ENCODE assay signal across 8 cellular contexts in genomic region chr19:50604264-50605073, GRCh38. TPM values are rescaled to one million over a fixed set of nuclear protein-coding genes. Genes with fewer than 3 reads are reported as not detected.
DNase-seq lines count a peak whose midpoint lies in the region; ATAC-seq and TF ChIP-seq lines count a peak whose summit lies in the region.
"Not testable (repeated sequence)": the region's sequence is repeated elsewhere in the genome, so short reads cannot be mapped to it uniquely, and the experiment has no call there.
"Had no signal": no experiment of that assay in that cellular context is flagged by ENCODE, and none has a peak within 500 bp of the region (broad histone marks: within the 10 kb centered on the region; RNA-seq: fewer than 3 reads in every experiment).

No MANE protein-coding gene starts in this region.

- not testable (repeated sequence) for H3K27ac Mint-ChIP-seq in activated CD4-positive, alpha-beta T cell treated with anti-CD3 and anti-CD28 coated beads for 36 hours; activated T-cell treated with anti-CD3 and anti-CD28 coated beads, Interleukin-2, amount 50 U/mL, for 72 hours

- not testable (repeated sequence) for H3K4me2 ChIP-seq in DND-41 (ENCODE audit: insufficient read depth, low read length)

- not testable (repeated sequence) for H4K20me1 ChIP-seq in DND-41 (ENCODE audit: insufficient read depth, low read length)

- not testable (repeated sequence) for H3K36me3 Mint-ChIP-seq in activated CD4-positive, alpha-beta T cell treated with anti-CD3 and anti-CD28 coated beads for 36 hours (ENCODE audit: low read depth); activated T-cell treated with anti-CD3 and anti-CD28 coated beads, Interleukin-2, amount 50 U/mL, for 72 hours (ENCODE audit: insufficient read depth in 2 of 2)

- H3K9me3 ChIP-seq in DND-41 (ENCODE audit: insufficient read depth, low read length, severe bottlenecking); MG63: not testable (repeated sequence)

- intact Hi-C loops in activated CD4-positive, alpha-beta T cell treated with anti-CD3 and anti-CD28 coated beads for 36 hours (cut with DNase I, micrococcal nuclease), result loop anchor here (1.0 to 5.0 kb wide), 3 partner anchors 67 to 179 kb away; no protein-coding TSS in a partner anchor
- intact Hi-C loops in left cardiac atrium (cut with DNase I), result not testable (repeated sequence)

- H3K4me1 Mint-ChIP-seq in activated CD4-positive, alpha-beta T cell treated with anti-CD3 and anti-CD28 coated beads for 36 hours, result peaks cover 13% of the 10 kb centered on the region
- H3K4me1 Mint-ChIP-seq in activated T-cell treated with anti-CD3 and anti-CD28 coated beads, Interleukin-2, amount 50 U/mL, for 72 hours (ENCODE audit: low read depth), result peaks cover 16% of the 10 kb centered on the region

- H3K4me3 Mint-ChIP-seq in activated CD4-positive, alpha-beta T cell treated with anti-CD3 and anti-CD28 coated beads for 36 hours; activated T-cell treated with anti-CD3 and anti-CD28 coated beads, Interleukin-2, amount 50 U/mL, for 72 hours: not testable (repeated sequence)

- H3K9ac ChIP-seq in DND-41 (ENCODE audit: low read depth, low read length), result not testable (repeated sequence)

- H3K27ac ChIP-seq in DND-41 (ENCODE audit: low read length), result not testable (repeated sequence)

- not testable (repeated sequence) for H3K27me3 ChIP-seq in DND-41 (ENCODE audit: insufficient read depth, low read length, poor library complexity)
- peaks cover 31% of the 10 kb centered on the region for H3K27me3 ChIP-seq in MG63

- H3K36me3 ChIP-seq in DND-41 (ENCODE audit: insufficient read depth, low read length); MG63: not testable (repeated sequence)

- ATAC-seq in DND-41 (ENCODE audit: insufficient read depth, low read depth), result not testable (repeated sequence)
- peak; percentile 50 for ATAC-seq in activated CD4-positive, alpha-beta T cell treated with anti-CD3 and anti-CD28 coated beads for 36 hours
- peak; percentile 22 to 39 for ATAC-seq in activated T-cell treated with anti-CD3 and anti-CD28 coated beads, Interleukin-2, amount 50 U/mL, for 72 hours (replicated peaks in 1 of 2)
- peak; percentile 27 to 30 for ATAC-seq in left cardiac atrium

- H3K79me2 ChIP-seq in DND-41 (ENCODE audit: insufficient read depth, low read length), result not testable (repeated sequence)

- H3K4me3 ChIP-seq in DND-41 (ENCODE audit: low read depth in 1 of 2, low read length in 2 of 2); MG63: not testable (repeated sequence)

- CTCF ChIA-PET in activated CD4-positive, alpha-beta T cell treated with anti-CD3 and anti-CD28 coated beads for 36 hours (lab: Charles Lee), result not testable (repeated sequence)

- not testable (repeated sequence) for H3K4me1 ChIP-seq in DND-41 (ENCODE audit: insufficient read depth, low read length)

- not testable (repeated sequence) for H2AFZ ChIP-seq in DND-41 (ENCODE audit: low read depth, low read length)

- TF ChIP-seq CTCF in DND-41 (IDR thresholded peaks at IDR 0.05; ENCODE audit: borderline replicate concordance, extremely low read depth, low read length, poor library complexity, severe bottlenecking), result peak; percentile 43

- not testable (repeated sequence) for DNase-seq in DND-41, left cardiac atrium
- DNase-seq in MG63 (peak; percentile 23), RKO (ENCODE audit: low spot score) (peak; percentile 60)
- peak; percentile 64 for DNase-seq in activated CD4-positive, alpha-beta T cell treated with anti-CD3 and anti-CD28 coated beads for 36 hours
- peak in 1 of 2 donors; percentile 19 for DNase-seq in activated T-cell treated with anti-CD3 and anti-CD28 coated beads, Interleukin-2, amount 50 U/mL, for 72 hours
- peak; percentile 33 for DNase-seq in stimulated activated CD8-positive, alpha-beta memory T cell treated with anti-CD3 and anti-CD28 coated beads, Interleukin-4, amount 100 ng/mL, for 48 hours

- POLR2A ChIA-PET in activated CD4-positive, alpha-beta T cell treated with anti-CD3 and anti-CD28 coated beads for 36 hours (lab: Charles Lee), result not testable (repeated sequence)

- peaks cover 46% of the 10 kb centered on the region for H3K27me3 Mint-ChIP-seq in activated CD4-positive, alpha-beta T cell treated with anti-CD3 and anti-CD28 coated beads for 36 hours
- H3K27me3 Mint-ChIP-seq in activated T-cell treated with anti-CD3 and anti-CD28 coated beads, Interleukin-2, amount 50 U/mL, for 72 hours (ENCODE audit: low read depth), result peaks cover 61% of the 10 kb centered on the region

- not testable (repeated sequence) for H3K9me3 Mint-ChIP-seq in activated CD4-positive, alpha-beta T cell treated with anti-CD3 and anti-CD28 coated beads for 36 hours (ENCODE audit: low read depth); activated T-cell treated with anti-CD3 and anti-CD28 coated beads, Interleukin-2, amount 50 U/mL, for 72 hours

RNA-seq across cellular contexts. Expression of gene SYT3, which starts 35.2 kb away (rescaled TPM):
- total RNA-seq in MG63 (2014; rRNA removed; shearing (Covaris generic); ENCODE audit: low replicate concordance), result not detected in 2 replicates
- total RNA-seq in activated CD4-positive, alpha-beta T cell treated with anti-CD3 and anti-CD28 coated beads for 36 hours, result under 1 TPM; 0.11 to 0.16 TPM
- under 1 TPM; 0.41 to 0.72 TPM for total RNA-seq in activated T-cell treated with anti-CD3 and anti-CD28 coated beads, Interleukin-2, amount 50 U/mL, for 72 hours
- total RNA-seq in left cardiac atrium, result under 1 TPM; 0.24 to 0.52 TPM

RNA-seq across cellular contexts. Expression of gene LRRC4B, which starts 36.2 kb away (rescaled TPM):
- 1.1 and 1.7 TPM in 2 replicates for total RNA-seq in MG63 (2014; rRNA removed; shearing (Covaris generic); ENCODE audit: low replicate concordance)
- not detected for total RNA-seq in activated CD4-positive, alpha-beta T cell treated with anti-CD3 and anti-CD28 coated beads for 36 hours
- under 1 TPM in 1 of 2 donors, not detected in 1; 0.58 TPM for total RNA-seq in activated T-cell treated with anti-CD3 and anti-CD28 coated beads, Interleukin-2, amount 50 U/mL, for 72 hours
- total RNA-seq in left cardiac atrium, result 1 to 10 TPM; 1.4 to 2.9 TPM
- total RNA-seq: CD8-positive, alpha-beta T cell had no signal

RNA-seq across cellular contexts. Expression of gene C19orf81, which starts 44.8 kb away (rescaled TPM):
- total RNA-seq in MG63 (2014; rRNA removed; shearing (Covaris generic); ENCODE audit: low replicate concordance), result 0.33 TPM in 1 of 2 replicates, not detected in the other
- 1 to 10 TPM; 1.3 to 1.7 TPM for total RNA-seq in activated CD4-positive, alpha-beta T cell treated with anti-CD3 and anti-CD28 coated beads for 36 hours
- total RNA-seq in activated T-cell treated with anti-CD3 and anti-CD28 coated beads, Interleukin-2, amount 50 U/mL, for 72 hours, result 1 to 10 TPM; 5.1 to 5.7 TPM
- 1 to 10 TPM; 1.3 to 2.0 TPM for total RNA-seq in left cardiac atrium
- total RNA-seq: CD8-positive, alpha-beta T cell had no signal
